In the genomic region with DNA sequence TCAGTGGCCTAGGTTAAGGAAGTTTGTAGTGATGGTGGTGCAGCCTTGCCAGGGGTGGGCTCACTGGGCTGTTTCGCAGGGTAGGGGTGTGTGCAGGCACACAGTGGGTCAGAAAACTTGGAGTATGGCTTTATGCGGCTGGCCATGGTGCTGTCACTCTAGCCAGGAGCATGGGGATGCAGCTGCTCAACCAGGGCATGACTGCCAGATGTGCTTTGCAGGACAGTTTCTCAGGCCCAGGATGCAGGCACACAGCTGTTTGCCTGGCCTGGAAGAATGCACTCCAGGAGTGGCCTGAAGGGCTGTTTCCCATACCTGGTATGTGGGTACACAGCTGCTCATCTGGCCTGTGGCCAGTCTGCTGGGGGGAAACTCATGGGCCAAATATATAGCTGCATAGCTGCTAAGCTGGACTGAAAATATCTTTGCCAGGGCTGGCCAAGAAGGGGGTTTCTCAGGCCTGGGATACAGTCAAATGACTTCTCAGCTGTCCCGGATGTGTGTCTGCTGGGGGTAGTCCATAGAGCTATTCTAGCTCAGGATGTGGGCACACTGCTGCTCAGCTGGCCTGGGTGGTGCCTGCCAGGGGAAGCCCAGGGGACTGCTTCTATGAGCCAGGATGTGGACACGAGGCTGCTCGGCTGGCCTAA, we compare ENCODE assay signal across 8 cellular contexts. TPM values are rescaled to one million over a fixed set of nuclear protein-coding genes. Genes with fewer than 3 reads are reported as not detected.
DNase-seq lines count a peak whose midpoint lies in the region; FAIRE-seq and TF ChIP-seq lines count a peak whose summit lies in the region.
"Not testable (repeated sequence)": the region's sequence is repeated elsewhere in the genome, so short reads cannot be mapped to it uniquely, and the experiment has no call there.

No MANE protein-coding gene starts in this region.

- H3K27ac ChIP-seq in BLaER1 (peak overlapping the region; percentile 83), MM.1S (ENCODE audit: low read length) (peak overlapping the region; percentile 94), skeletal muscle tissue (ENCODE audit: low read depth, low read length) (peak overlapping the region; percentile 60)

- FAIRE-seq in GM18507 (lab: Jason Lieb, UNC), result peak; percentile 61

- not testable (repeated sequence) for H3K4me3 ChIP-seq in BLaER1; MM.1S (ENCODE audit: low read length); skeletal muscle tissue (ENCODE audit: low read length in 3 of 3)

- not testable (repeated sequence) for H3K27me3 ChIP-seq in BLaER1; MM.1S (replicated peaks; ENCODE audit: insufficient read depth, low read length); skeletal muscle tissue (ENCODE audit: control insufficient read depth in 3 of 3, insufficient read depth in 3 of 3, low read length in 3 of 3)

- not testable (repeated sequence) for DNase-seq in GM18507 (ENCODE audit: extremely low spot score, insufficient read length, low read depth); activated T-cell treated with anti-CD3 and anti-CD28 coated beads, Interleukin-2, amount 50 U/mL, for 24 hours
- peak; percentile 92 for DNase-seq in MM.1S
- peak; percentile 25 for DNase-seq in central memory CD4-positive, alpha-beta T cell
- peak; percentile 98 for DNase-seq in myocyte (ENCODE audit: low read depth)

- not testable (repeated sequence) for TF ChIP-seq CTCF in MM.1S (IDR thresholded peaks at IDR 0.05; ENCODE audit: low read length)

- not testable (repeated sequence) for H2AFZ ChIP-seq in MM.1S (ENCODE audit: low read length)

- not testable (repeated sequence) for H4K20me1 ChIP-seq in BLaER1; MM.1S (ENCODE audit: insufficient read depth, low read length)

- H3K4me3 Mint-ChIP-seq in T-helper 1 cell treated with Interleukin-12 subunit alpha and Interleukin-12 subunit beta and Interleukin-4 antibody, amounts not matched to agents 30 μg/mL and 1 μg/mL, for 36 hours, result peak overlapping the region; percentile 21
- not testable (repeated sequence) for H3K4me3 Mint-ChIP-seq in activated T-cell treated with anti-CD3 and anti-CD28 coated beads, Interleukin-2, amount 50 U/mL, for 24 hours

- peaks cover 36% of the 10 kb centered on the region for H3K79me2 ChIP-seq in MM.1S (ENCODE audit: low read length)

- H3K4me1 ChIP-seq in BLaER1 (peaks cover 31% of the 10 kb centered on the region), MM.1S (ENCODE audit: low read length) (peaks cover 24% of the 10 kb centered on the region), skeletal muscle tissue (ENCODE audit: control insufficient read depth in 3 of 3, insufficient read depth in 3 of 3, low read length in 3 of 3) (peaks cover 0 to 12% (median 8%) of the 10 kb centered on the region in 3 donors)

- not testable (repeated sequence) for H3K27me3 Mint-ChIP-seq in T-helper 1 cell treated with Interleukin-12 subunit alpha and Interleukin-12 subunit beta and Interleukin-4 antibody, amounts not matched to agents 30 μg/mL and 1 μg/mL, for 36 hours (ENCODE audit: low read depth); activated T-cell treated with anti-CD3 and anti-CD28 coated beads, Interleukin-2, amount 50 U/mL, for 24 hours

- H3K4me2 ChIP-seq in BLaER1, result peak overlapping the region; percentile 72
- peak overlapping the region; percentile 34; the same call in 1 of the 2 replicates for H3K4me2 ChIP-seq in MM.1S (ENCODE audit: low read depth, low read length)

- H3K27ac Mint-ChIP-seq in T-helper 1 cell treated with Interleukin-12 subunit alpha and Interleukin-12 subunit beta and Interleukin-4 antibody, amounts not matched to agents 30 μg/mL and 1 μg/mL, for 36 hours, result peak overlapping the region; percentile 71
- H3K27ac Mint-ChIP-seq in activated T-cell treated with anti-CD3 and anti-CD28 coated beads, Interleukin-2, amount 50 U/mL, for 24 hours, result peak overlapping the region; percentile 11

- H3K9me3 ChIP-seq in BLaER1, result peaks cover 14% of the 10 kb centered on the region
- not testable (repeated sequence) for H3K9me3 ChIP-seq in MM.1S (replicated peaks; ENCODE audit: insufficient read depth, low read length); skeletal muscle tissue (ENCODE audit: control insufficient read depth in 3 of 3, low read length in 3 of 3)

- H3K4me1 Mint-ChIP-seq in T-helper 1 cell treated with Interleukin-12 subunit alpha and Interleukin-12 subunit beta and Interleukin-4 antibody, amounts not matched to agents 30 μg/mL and 1 μg/mL, for 36 hours (ENCODE audit: low read depth), result peaks cover 28% of the 10 kb centered on the region
- peaks cover 13% of the 10 kb centered on the region for H3K4me1 Mint-ChIP-seq in activated T-cell treated with anti-CD3 and anti-CD28 coated beads, Interleukin-2, amount 50 U/mL, for 24 hours (ENCODE audit: low read depth)

- H3K36me3 Mint-ChIP-seq in T-helper 1 cell treated with Interleukin-12 subunit alpha and Interleukin-12 subunit beta and Interleukin-4 antibody, amounts not matched to agents 30 μg/mL and 1 μg/mL, for 36 hours (ENCODE audit: low read depth), result peaks cover 47% of the 10 kb centered on the region
- H3K36me3 Mint-ChIP-seq in activated T-cell treated with anti-CD3 and anti-CD28 coated beads, Interleukin-2, amount 50 U/mL, for 24 hours (ENCODE audit: low read depth), result not testable (repeated sequence)

- peak overlapping the region; percentile 68; the same call in 1 of the 2 replicates for H3K9ac ChIP-seq in BLaER1
- not testable (repeated sequence) for H3K9ac ChIP-seq in MM.1S (ENCODE audit: low read length); skeletal muscle tissue (ENCODE audit: low read depth in 1 of 3, low read length in 3 of 3)

- H3K9me2 ChIP-seq in MM.1S (replicated peaks; ENCODE audit: insufficient read depth, low read length), result not testable (repeated sequence)

- H3K9me3 Mint-ChIP-seq in T-helper 1 cell treated with Interleukin-12 subunit alpha and Interleukin-12 subunit beta and Interleukin-4 antibody, amounts not matched to agents 30 μg/mL and 1 μg/mL, for 36 hours, result peaks cover 22% of the 10 kb centered on the region
- H3K9me3 Mint-ChIP-seq in activated T-cell treated with anti-CD3 and anti-CD28 coated beads, Interleukin-2, amount 50 U/mL, for 24 hours, result peaks cover 14% of the 10 kb centered on the region

- H3F3A ChIP-seq in MM.1S (ENCODE audit: insufficient read depth, low read length), result peaks cover 15% of the 10 kb centered on the region

- not testable (repeated sequence) for H3K36me3 ChIP-seq in BLaER1; MM.1S (replicated peaks; ENCODE audit: insufficient read depth, low read length); skeletal muscle tissue (ENCODE audit: control insufficient read depth in 3 of 3, insufficient read depth in 3 of 3, low read length in 3 of 3)

RNA-seq across cellular contexts. Expression of a gene that starts 56.7 kb away (rescaled TPM):
- total RNA-seq in myocyte, result 98.5 and 111 TPM in 2 replicates
- 139 TPM for polyA plus RNA-seq in myocyte (2012)
- 71.0 TPM for total RNA-seq in skeletal muscle tissue
